Comparison of ENCODE assay signal across 1 cellular context in genomic region chr1:154954541-154954940, GRCh38.
TF ChIP-seq lines count a peak whose summit lies in the region.

No MANE protein-coding gene starts in this region.

TF ChIP-seq in K562, 482 proteins besides CTCF, POLR2A, EP300 and RAD21:
- TF ChIP-seq NUFIP1 (IDR thresholded peaks at IDR 0.05; ENCODE audit: partially characterized antibody) (no peak), BRF1 (IDR thresholded peaks at IDR 0.05; ENCODE audit: borderline replicate concordance, extremely low read depth, insufficient read length) (no peak), SPI1 (IDR thresholded peaks at IDR 0.05; ENCODE audit: borderline replicate concordance, low read depth, low read length) (0 out of 2 replicates have a peak, but pooled peaks have one; percentile 21), POLR3A (IDR thresholded peaks at IDR 0.05; ENCODE audit: borderline replicate concordance, extremely low read depth, insufficient read depth, insufficient read length) (no peak), GABPB1 (CRISPR knock-in tag; IDR thresholded peaks at IDR 0.05) (no peak), ZNF586 (CRISPR knock-in tag; conservative IDR thresholded peaks at IDR 0.05) (no peak), HCFC1 (IDR thresholded peaks at IDR 0.05; ENCODE audit: low read depth, low read length) (no peak), ETV5 (CRISPR knock-in tag; IDR thresholded peaks at IDR 0.05; ENCODE audit: low read depth) (0 out of 2 replicates have a peak, but pooled peaks have one; percentile 11), ZNF174 (CRISPR knock-in tag; IDR thresholded peaks at IDR 0.05) (no peak), GTF2B (IDR thresholded peaks at IDR 0.05; ENCODE audit: extremely low read depth, insufficient read length) (no peak), SIX5 (IDR thresholded peaks at IDR 0.05; ENCODE audit: borderline replicate concordance in 1 of 2, insufficient read depth in 1 of 2, low read depth in 1 of 2, low read length in 2 of 2) (no peak), SAFB (IDR thresholded peaks at IDR 0.05; ENCODE audit: borderline replicate concordance, low read depth, low read length) (no peak), ZEB2 (IDR thresholded peaks at IDR 0.05) (no peak), SETDB1 (IDR thresholded peaks at IDR 0.05; ENCODE audit: low read length) (no peak)
- TF ChIP-seq, protein P1, sequence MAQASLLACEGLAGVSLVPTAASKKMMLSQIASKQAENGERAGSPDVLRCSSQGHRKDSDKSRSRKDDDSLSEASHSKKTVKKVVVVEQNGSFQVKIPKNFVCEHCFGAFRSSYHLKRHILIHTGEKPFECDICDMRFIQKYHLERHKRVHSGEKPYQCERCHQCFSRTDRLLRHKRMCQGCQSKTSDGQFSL (CRISPR knock-in tag; IDR thresholded peaks at IDR 0.05): no peak
- TF ChIP-seq, protein P1 (tag; IDR thresholded peaks at IDR 0.05): no peak
- TF ChIP-seq, protein P2, sequence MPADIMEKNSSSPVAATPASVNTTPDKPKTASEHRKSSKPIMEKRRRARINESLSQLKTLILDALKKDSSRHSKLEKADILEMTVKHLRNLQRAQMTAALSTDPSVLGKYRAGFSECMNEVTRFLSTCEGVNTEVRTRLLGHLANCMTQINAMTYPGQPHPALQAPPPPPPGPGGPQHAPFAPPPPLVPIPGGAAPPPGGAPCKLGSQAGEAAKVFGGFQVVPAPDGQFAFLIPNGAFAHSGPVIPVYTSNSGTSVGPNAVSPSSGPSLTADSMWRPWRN (IDR thresholded peaks at IDR 0.05; ENCODE audit: low read depth): no peak
- TF ChIP-seq, protein P3, sequence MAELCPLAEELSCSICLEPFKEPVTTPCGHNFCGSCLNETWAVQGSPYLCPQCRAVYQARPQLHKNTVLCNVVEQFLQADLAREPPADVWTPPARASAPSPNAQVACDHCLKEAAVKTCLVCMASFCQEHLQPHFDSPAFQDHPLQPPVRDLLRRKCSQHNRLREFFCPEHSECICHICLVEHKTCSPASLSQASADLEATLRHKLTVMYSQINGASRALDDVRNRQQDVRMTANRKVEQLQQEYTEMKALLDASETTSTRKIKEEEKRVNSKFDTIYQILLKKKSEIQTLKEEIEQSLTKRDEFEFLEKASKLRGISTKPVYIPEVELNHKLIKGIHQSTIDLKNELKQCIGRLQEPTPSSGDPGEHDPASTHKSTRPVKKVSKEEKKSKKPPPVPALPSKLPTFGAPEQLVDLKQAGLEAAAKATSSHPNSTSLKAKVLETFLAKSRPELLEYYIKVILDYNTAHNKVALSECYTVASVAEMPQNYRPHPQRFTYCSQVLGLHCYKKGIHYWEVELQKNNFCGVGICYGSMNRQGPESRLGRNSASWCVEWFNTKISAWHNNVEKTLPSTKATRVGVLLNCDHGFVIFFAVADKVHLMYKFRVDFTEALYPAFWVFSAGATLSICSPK (IDR thresholded peaks at IDR 0.05; ENCODE audit: borderline replicate concordance): no peak
